In the genomic region with DNA sequence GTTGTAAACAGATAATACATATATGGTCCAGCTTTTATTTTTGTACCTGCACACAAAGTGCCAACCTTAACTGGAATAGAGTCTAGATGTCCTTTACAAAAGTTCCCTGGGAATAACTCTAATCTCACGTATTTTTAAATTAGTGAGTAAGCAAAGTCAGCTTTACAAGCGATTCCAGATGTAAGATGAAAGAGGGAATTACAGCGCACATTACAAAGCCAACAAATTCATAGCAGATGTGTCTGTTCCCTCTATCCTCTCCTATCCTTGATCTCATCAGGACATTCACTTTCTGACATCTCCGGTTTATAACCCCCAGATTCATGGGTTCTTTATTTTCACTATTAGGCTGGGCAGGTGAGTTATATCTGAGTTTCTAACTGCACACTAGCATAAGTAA, we compare ENCODE assay signal across 15 cellular contexts.
DNase-seq lines count a peak whose midpoint lies in the region; ATAC-seq and TF ChIP-seq lines count a peak whose summit lies in the region.
"Had no signal": no experiment of that assay in that cellular context is flagged by ENCODE, and none has a peak within 500 bp of the region (broad histone marks: within the 10 kb centered on the region; RNA-seq: fewer than 3 reads in every experiment).

No MANE protein-coding gene starts in this region.

- H3K4me2 ChIP-seq in SK-N-SH = no peak overlapping the region

- no peaks in the 10 kb centered on the region for H3K9me3 ChIP-seq in SK-N-SH
- H3K9me3 ChIP-seq in CD4-positive, alpha-beta memory T cell (ENCODE audit: control insufficient read depth in 1 of 2, low read length in 2 of 2) = no peaks in the 10 kb centered on the region
- no peaks in the 10 kb centered on the region for H3K9me3 ChIP-seq in left lung
- H3K9me3 ChIP-seq: BE2C, Caco-2 had no signal

- no peaks in the 10 kb centered on the region; a peak in 2 of 4 replicates for H3K4me1 ChIP-seq in SK-N-SH (ENCODE audit: control insufficient read depth in 1 of 2, insufficient read depth in 2 of 2, low read depth in 1 of 2, low read length in 1 of 2)
- no peaks in the 10 kb centered on the region for H3K4me1 ChIP-seq in CD4-positive, alpha-beta memory T cell (ENCODE audit: insufficient read depth, low read length)
- no peaks in the 10 kb centered on the region for H3K4me1 ChIP-seq in left lung
- H3K4me1 ChIP-seq: BE2C, Caco-2 had no signal

- no peak for ATAC-seq in left lung
- ATAC-seq: HCT116 had no signal

- H2AFZ ChIP-seq in SK-N-SH (ENCODE audit: low read depth) = no peak overlapping the region

- peaks cover 25% of the 10 kb centered on the region for H3K4me1 Mint-ChIP-seq in mesothelial cell of epicardium
- no peaks in the 10 kb centered on the region for H3K4me1 Mint-ChIP-seq in CD4-positive, alpha-beta memory T cell
- H3K4me1 Mint-ChIP-seq in progenitor cell of endocrine pancreas (ENCODE audit: low read depth) = peaks cover 5% of the 10 kb centered on the region
- H3K4me1 Mint-ChIP-seq: CD4-positive, CD25-positive, alpha-beta regulatory T cell had no signal

- H3K4me3 ChIP-seq in SK-N-SH (ENCODE audit: low read depth in 2 of 2, low read length in 1 of 2) (no peak overlapping the region), fibroblast of mammary gland (ENCODE audit: control insufficient read depth, low read depth, low read length) (no peak overlapping the region), left lung (no peak overlapping the region)
- H3K4me3 ChIP-seq in CD4-positive, alpha-beta memory T cell (ENCODE audit: low read length in 2 of 2) = no peak overlapping the region

- POLR2A ChIA-PET in SK-N-SH (lab: Yijun Ruan, JAX) = no interaction called here
- POLR2A ChIA-PET in CD4-positive, alpha-beta memory T cell (lab: Charles Lee; ENCODE audit: partially characterized antibody) = no interaction called here

- CTCF ChIA-PET in SK-N-SH (lab: Yijun Ruan, JAX) = no interaction called here
- CTCF ChIA-PET in CD4-positive, alpha-beta memory T cell (lab: Charles Lee; ENCODE audit: partially characterized antibody) = no interaction called here

- H4K20me1 ChIP-seq in SK-N-SH (ENCODE audit: insufficient read depth) = no peaks in the 10 kb centered on the region

- H3K79me2 ChIP-seq in SK-N-SH (ENCODE audit: insufficient read depth) = no peaks in the 10 kb centered on the region

- H3F3A ChIP-seq in SK-N-SH (replicated peaks; ENCODE audit: insufficient read depth) = no peaks in the 10 kb centered on the region

- no peaks in the 10 kb centered on the region for H3K9me3 Mint-ChIP-seq in mesothelial cell of epicardium
- peaks cover 0 to 9% (median 3%) of the 10 kb centered on the region in 8 donors for H3K9me3 Mint-ChIP-seq in CD4-positive, alpha-beta memory T cell
- H3K9me3 Mint-ChIP-seq in progenitor cell of endocrine pancreas (ENCODE audit: low read depth) = no peaks in the 10 kb centered on the region

- intact Hi-C loops in CD4-positive, alpha-beta memory T cell (cut with micrococcal nuclease) = no loop called here
- intact Hi-C loops in left lung (cut with DNase I) = no loop called here

- H3K9me2 ChIP-seq in SK-N-SH = no peaks in the 10 kb centered on the region

- H3K27me3 ChIP-seq in SK-N-SH (ENCODE audit: insufficient read depth) (no peaks in the 10 kb centered on the region), left lung (no peaks in the 10 kb centered on the region)
- no peaks in the 10 kb centered on the region for H3K27me3 ChIP-seq in CD4-positive, alpha-beta memory T cell (ENCODE audit: insufficient read depth, low read length)
- H3K27me3 ChIP-seq: BE2C had no signal

- DNase-seq in SK-N-SH (peak; percentile 36), fibroblast of mammary gland (ENCODE audit: low read depth) (peak; percentile 47), mesothelial cell of epicardium (ENCODE audit: low spot score in 2 of 2, unreplicated experiment in 2 of 2) (no peak), left lung (no peak), progenitor cell of endocrine pancreas (ENCODE audit: low spot score, unreplicated experiment) (no peak)
- no peak for DNase-seq in CD4-positive, alpha-beta memory T cell
- DNase-seq: ACHN; BE2C; C1 segment of cervical spinal cord; Caco-2; CD4-positive, CD25-positive, alpha-beta regulatory T cell; GOT3; H7; IMR-90 had no signal

- no peak overlapping the region for H3K4me3 Mint-ChIP-seq in mesothelial cell of epicardium
- H3K4me3 Mint-ChIP-seq in CD4-positive, alpha-beta memory T cell = no peak overlapping the region
- H3K4me3 Mint-ChIP-seq in progenitor cell of endocrine pancreas (ENCODE audit: low read depth) = no peak overlapping the region
- H3K4me3 Mint-ChIP-seq: CD4-positive, CD25-positive, alpha-beta regulatory T cell had no signal

- H3K36me3 ChIP-seq in SK-N-SH (replicated peaks in 1 of 2; ENCODE audit: control insufficient read depth in 1 of 2, insufficient read depth in 2 of 2, low read length in 1 of 2) (no peaks in the 10 kb centered on the region), left lung (no peaks in the 10 kb centered on the region)
- no peaks in the 10 kb centered on the region for H3K36me3 ChIP-seq in CD4-positive, alpha-beta memory T cell (ENCODE audit: insufficient read depth, low read length)
- H3K36me3 ChIP-seq: BE2C had no signal

- no peak for TF ChIP-seq RAD21 in SK-N-SH (IDR thresholded peaks at IDR 0.05; ENCODE audit: low read length)

- H3K36me3 Mint-ChIP-seq in mesothelial cell of epicardium = no peaks in the 10 kb centered on the region
- no peaks in the 10 kb centered on the region for H3K36me3 Mint-ChIP-seq in CD4-positive, alpha-beta memory T cell
- no peaks in the 10 kb centered on the region for H3K36me3 Mint-ChIP-seq in progenitor cell of endocrine pancreas (ENCODE audit: insufficient read depth)
- H3K36me3 Mint-ChIP-seq: CD4-positive, CD25-positive, alpha-beta regulatory T cell had no signal

- no peak overlapping the region for H3K9ac ChIP-seq in SK-N-SH

- H3K27me3 Mint-ChIP-seq in mesothelial cell of epicardium (ENCODE audit: low read depth) (peaks cover 10% of the 10 kb centered on the region), progenitor cell of endocrine pancreas (no peaks in the 10 kb centered on the region)
- no peaks in the 10 kb centered on the region for H3K27me3 Mint-ChIP-seq in CD4-positive, alpha-beta memory T cell
- H3K27me3 Mint-ChIP-seq: CD4-positive, CD25-positive, alpha-beta regulatory T cell had no signal

- H3K27ac Mint-ChIP-seq in mesothelial cell of epicardium (peak overlapping the region; percentile 62), progenitor cell of endocrine pancreas (no peak overlapping the region)
- H3K27ac Mint-ChIP-seq in CD4-positive, alpha-beta memory T cell = no peak overlapping the region
- H3K27ac Mint-ChIP-seq: CD4-positive, CD25-positive, alpha-beta regulatory T cell had no signal

- TF ChIP-seq EP300 in SK-N-SH (IDR thresholded peaks at IDR 0.05; ENCODE audit: borderline replicate concordance in 1 of 2, low read depth in 1 of 2, low read length in 1 of 2) = peak in 1 of 2 experiments; percentile 42; a peak in 1 of 4 replicates

- WGBS in SK-N-SH (ENCODE audit: low lambda C conversion rate) = 25% methylated on average over 4 of the region's 4 CpGs

- H3K27ac ChIP-seq in SK-N-SH (ENCODE audit: low read depth in 2 of 2, low read length in 1 of 2) (no peak overlapping the region), left lung (no peak overlapping the region)
- H3K27ac ChIP-seq in CD4-positive, alpha-beta memory T cell (ENCODE audit: low read depth, low read length) = no peak overlapping the region

- no peak for TF ChIP-seq CTCF in SK-N-SH (IDR thresholded peaks at IDR 0.05)
- no peak for TF ChIP-seq CTCF in fibroblast of mammary gland (conservative IDR thresholded peaks at IDR 0.05; ENCODE audit: control insufficient read depth, insufficient read depth, low read depth, low read length)
- TF ChIP-seq CTCF in mesothelial cell of epicardium (IDR thresholded peaks at IDR 0.05; ENCODE audit: unreplicated experiment) = no peak
- TF ChIP-seq CTCF in left lung (IDR thresholded peaks at IDR 0.05) = no peak
- TF ChIP-seq CTCF in progenitor cell of endocrine pancreas (IDR thresholded peaks at IDR 0.05; ENCODE audit: unreplicated experiment) = no peak

TF ChIP-seq in SK-N-SH, 30 proteins besides CTCF, POLR2A, EP300 and RAD21:
- no peak for TF ChIP-seq CHD2 (IDR thresholded peaks at IDR 0.05; ENCODE audit: low read length, partially characterized antibody)
- TF ChIP-seq, protein P1, sequence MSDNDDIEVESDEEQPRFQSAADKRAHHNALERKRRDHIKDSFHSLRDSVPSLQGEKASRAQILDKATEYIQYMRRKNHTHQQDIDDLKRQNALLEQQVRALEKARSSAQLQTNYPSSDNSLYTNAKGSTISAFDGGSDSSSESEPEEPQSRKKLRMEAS (IDR thresholded peaks at IDR 0.05; ENCODE audit: low read depth) = no peak
- no peak for TF ChIP-seq SMC3 (IDR thresholded peaks at IDR 0.05; ENCODE audit: low read depth, low read length)
- peak; percentile 52; the same call in 1 of the 2 replicates for TF ChIP-seq RCOR1 (IDR thresholded peaks at IDR 0.05; ENCODE audit: low read length)
- TF ChIP-seq GATA2 (CRISPR knock-in tag; IDR thresholded peaks at IDR 0.05) = peak; percentile 50
- no peak for TF ChIP-seq GABPA (IDR thresholded peaks at IDR 0.05; ENCODE audit: low read depth)

Comparison
In these comparisons a context has a peak if more than half of its experiments do, and no peak if none do; other contexts are left out.
1. DNase-seq: peak in SK-N-SH (single experiment) and fibroblast of mammary gland (single experiment); none in mesothelial cell of epicardium (0 of 2), CD4-positive, alpha-beta memory T cell (0 of 5), left lung (0 of 2) and progenitor cell of endocrine pancreas (single experiment).